In the genomic region with DNA sequence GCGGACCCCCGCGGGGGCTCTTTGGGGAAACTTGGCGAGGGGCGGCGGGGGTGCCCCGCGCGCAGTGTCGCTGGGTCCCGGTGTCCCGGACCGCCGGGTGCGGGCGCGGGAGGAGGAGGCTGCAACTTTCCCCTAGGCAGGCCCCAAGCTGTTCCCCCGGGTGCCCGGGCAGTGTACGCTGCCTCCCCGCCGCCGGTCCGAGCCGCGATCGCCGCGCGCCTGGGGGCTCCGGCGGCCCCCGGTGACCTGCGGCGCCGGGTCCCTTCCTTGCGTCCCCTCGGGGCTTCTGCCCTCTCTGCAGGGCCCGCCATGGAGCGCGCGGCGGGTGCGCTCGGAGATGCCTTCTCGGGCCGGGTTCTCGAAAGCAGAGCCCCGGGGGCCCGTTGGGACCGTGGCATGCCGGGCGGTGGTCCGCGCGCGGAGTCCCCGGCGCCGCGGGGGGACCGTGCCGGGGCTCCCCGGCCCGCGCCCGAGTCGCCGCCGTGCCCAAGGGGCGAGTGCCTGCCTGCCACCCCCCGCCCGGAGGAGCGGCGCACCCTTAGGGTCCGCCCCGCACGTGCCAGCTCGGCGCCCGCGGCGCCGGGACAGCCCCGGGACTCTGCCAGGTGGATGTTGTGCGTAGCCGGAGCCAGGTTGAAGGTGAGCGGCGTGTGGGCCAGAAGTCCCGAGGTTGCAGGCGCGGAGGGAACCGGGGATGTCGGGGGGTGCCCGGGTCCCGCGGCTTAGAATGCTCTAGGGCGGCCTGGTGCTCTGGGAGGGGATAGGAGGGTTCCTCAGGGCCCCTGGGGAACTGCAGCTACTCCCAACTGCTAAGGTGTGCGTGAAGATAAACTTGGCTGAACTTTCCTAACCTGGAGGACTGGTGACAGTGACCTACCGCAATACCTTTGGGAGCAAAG, we compare ENCODE assay signal across 1 cellular context.
TF ChIP-seq lines count a peak whose summit lies in the region.

A gene with protein sequence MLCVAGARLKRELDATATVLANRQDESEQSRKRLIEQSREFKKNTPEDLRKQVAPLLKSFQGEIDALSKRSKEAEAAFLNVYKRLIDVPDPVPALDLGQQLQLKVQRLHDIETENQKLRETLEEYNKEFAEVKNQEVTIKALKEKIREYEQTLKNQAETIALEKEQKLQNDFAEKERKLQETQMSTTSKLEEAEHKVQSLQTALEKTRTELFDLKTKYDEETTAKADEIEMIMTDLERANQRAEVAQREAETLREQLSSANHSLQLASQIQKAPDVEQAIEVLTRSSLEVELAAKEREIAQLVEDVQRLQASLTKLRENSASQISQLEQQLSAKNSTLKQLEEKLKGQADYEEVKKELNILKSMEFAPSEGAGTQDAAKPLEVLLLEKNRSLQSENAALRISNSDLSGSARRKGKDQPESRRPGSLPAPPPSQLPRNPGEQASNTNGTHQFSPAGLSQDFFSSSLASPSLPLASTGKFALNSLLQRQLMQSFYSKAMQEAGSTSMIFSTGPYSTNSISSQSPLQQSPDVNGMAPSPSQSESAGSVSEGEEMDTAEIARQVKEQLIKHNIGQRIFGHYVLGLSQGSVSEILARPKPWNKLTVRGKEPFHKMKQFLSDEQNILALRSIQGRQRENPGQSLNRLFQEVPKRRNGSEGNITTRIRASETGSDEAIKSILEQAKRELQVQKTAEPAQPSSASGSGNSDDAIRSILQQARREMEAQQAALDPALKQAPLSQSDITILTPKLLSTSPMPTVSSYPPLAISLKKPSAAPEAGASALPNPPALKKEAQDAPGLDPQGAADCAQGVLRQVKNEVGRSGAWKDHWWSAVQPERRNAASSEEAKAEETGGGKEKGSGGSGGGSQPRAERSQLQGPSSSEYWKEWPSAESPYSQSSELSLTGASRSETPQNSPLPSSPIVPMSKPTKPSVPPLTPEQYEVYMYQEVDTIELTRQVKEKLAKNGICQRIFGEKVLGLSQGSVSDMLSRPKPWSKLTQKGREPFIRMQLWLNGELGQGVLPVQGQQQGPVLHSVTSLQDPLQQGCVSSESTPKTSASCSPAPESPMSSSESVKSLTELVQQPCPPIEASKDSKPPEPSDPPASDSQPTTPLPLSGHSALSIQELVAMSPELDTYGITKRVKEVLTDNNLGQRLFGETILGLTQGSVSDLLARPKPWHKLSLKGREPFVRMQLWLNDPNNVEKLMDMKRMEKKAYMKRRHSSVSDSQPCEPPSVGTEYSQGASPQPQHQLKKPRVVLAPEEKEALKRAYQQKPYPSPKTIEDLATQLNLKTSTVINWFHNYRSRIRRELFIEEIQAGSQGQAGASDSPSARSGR (N-terminal part only) (plus strand): TSS at position 596 of the 899 bp plus-strand sequence. CDS start 14 bp downstream, at position 610.

TF ChIP-seq in K562, 482 proteins besides CTCF, POLR2A, EP300 and RAD21 (continued from another document):
- TF ChIP-seq, protein P1, sequence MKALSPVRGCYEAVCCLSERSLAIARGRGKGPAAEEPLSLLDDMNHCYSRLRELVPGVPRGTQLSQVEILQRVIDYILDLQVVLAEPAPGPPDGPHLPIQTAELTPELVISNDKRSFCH (CRISPR knock-in tag; IDR thresholded peaks at IDR 0.05), result no peak
- TF ChIP-seq, protein P1 (tag; IDR thresholded peaks at IDR 0.05), result no peak
- peak in 1 of 2 experiments; percentile 49; a peak in 2 of 4 replicates for TF ChIP-seq HDAC1 (IDR thresholded peaks at IDR 0.05)
- TF ChIP-seq, protein P2, sequence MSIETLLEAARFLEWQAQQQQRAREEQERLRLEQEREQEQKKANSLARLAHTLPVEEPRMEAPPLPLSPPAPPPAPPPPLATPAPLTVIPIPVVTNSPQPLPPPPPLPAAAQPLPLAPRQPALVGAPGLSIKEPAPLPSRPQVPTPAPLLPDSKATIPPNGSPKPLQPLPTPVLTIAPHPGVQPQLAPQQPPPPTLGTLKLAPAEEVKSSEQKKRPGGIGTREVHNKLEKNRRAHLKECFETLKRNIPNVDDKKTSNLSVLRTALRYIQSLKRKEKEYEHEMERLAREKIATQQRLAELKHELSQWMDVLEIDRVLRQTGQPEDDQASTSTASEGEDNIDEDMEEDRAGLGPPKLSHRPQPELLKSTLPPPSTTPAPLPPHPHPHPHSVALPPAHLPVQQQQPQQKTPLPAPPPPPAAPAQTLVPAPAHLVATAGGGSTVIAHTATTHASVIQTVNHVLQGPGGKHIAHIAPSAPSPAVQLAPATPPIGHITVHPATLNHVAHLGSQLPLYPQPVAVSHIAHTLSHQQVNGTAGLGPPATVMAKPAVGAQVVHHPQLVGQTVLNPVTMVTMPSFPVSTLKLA (conservative IDR thresholded peaks at IDR 0.05), result peak in 1 of 2 experiments; percentile 39; a peak in 1 of 4 replicates
- TF ChIP-seq NFE2L1 (tag; IDR thresholded peaks at IDR 0.05; ENCODE audit: borderline replicate concordance, low read depth), result no peak
- TF ChIP-seq SETDB1 (IDR thresholded peaks at IDR 0.05; ENCODE audit: low read length), result no peak
- TF ChIP-seq ZNF561 (CRISPR knock-in tag; conservative IDR thresholded peaks at IDR 0.05), result no peak
- TF ChIP-seq, protein P3, sequence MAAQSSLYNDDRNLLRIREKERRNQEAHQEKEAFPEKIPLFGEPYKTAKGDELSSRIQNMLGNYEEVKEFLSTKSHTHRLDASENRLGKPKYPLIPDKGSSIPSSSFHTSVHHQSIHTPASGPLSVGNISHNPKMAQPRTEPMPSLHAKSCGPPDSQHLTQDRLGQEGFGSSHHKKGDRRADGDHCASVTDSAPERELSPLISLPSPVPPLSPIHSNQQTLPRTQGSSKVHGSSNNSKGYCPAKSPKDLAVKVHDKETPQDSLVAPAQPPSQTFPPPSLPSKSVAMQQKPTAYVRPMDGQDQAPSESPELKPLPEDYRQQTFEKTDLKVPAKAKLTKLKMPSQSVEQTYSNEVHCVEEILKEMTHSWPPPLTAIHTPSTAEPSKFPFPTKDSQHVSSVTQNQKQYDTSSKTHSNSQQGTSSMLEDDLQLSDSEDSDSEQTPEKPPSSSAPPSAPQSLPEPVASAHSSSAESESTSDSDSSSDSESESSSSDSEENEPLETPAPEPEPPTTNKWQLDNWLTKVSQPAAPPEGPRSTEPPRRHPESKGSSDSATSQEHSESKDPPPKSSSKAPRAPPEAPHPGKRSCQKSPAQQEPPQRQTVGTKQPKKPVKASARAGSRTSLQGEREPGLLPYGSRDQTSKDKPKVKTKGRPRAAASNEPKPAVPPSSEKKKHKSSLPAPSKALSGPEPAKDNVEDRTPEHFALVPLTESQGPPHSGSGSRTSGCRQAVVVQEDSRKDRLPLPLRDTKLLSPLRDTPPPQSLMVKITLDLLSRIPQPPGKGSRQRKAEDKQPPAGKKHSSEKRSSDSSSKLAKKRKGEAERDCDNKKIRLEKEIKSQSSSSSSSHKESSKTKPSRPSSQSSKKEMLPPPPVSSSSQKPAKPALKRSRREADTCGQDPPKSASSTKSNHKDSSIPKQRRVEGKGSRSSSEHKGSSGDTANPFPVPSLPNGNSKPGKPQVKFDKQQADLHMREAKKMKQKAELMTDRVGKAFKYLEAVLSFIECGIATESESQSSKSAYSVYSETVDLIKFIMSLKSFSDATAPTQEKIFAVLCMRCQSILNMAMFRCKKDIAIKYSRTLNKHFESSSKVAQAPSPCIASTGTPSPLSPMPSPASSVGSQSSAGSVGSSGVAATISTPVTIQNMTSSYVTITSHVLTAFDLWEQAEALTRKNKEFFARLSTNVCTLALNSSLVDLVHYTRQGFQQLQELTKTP (IDR thresholded peaks at IDR 0.05; ENCODE audit: low read depth in 1 of 2, partially characterized antibody in 2 of 2), result no peak
- no peak for TF ChIP-seq ZFP30 (CRISPR knock-in tag; IDR thresholded peaks at IDR 0.05; ENCODE audit: borderline replicate concordance)
- no peak for TF ChIP-seq RFX7 (CRISPR knock-in tag; IDR thresholded peaks at IDR 0.05)
- no peak for TF ChIP-seq ZNF232 (CRISPR knock-in tag; IDR thresholded peaks at IDR 0.05)
- no peak for TF ChIP-seq HEY1 (CRISPR knock-in tag; IDR thresholded peaks at IDR 0.05; ENCODE audit: borderline replicate concordance)
- no peak for TF ChIP-seq MIER1 (IDR thresholded peaks at IDR 0.05; ENCODE audit: low read depth)
- TF ChIP-seq ZBED1 (IDR thresholded peaks at IDR 0.05), result no peak
- TF ChIP-seq SP2 (IDR thresholded peaks at IDR 0.05; ENCODE audit: extremely low read depth, low read depth, low read length, poor library complexity, severe bottlenecking), result no peak
- TF ChIP-seq, protein P4, sequence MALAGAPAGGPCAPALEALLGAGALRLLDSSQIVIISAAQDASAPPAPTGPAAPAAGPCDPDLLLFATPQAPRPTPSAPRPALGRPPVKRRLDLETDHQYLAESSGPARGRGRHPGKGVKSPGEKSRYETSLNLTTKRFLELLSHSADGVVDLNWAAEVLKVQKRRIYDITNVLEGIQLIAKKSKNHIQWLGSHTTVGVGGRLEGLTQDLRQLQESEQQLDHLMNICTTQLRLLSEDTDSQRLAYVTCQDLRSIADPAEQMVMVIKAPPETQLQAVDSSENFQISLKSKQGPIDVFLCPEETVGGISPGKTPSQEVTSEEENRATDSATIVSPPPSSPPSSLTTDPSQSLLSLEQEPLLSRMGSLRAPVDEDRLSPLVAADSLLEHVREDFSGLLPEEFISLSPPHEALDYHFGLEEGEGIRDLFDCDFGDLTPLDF (CRISPR knock-in tag; IDR thresholded peaks at IDR 0.05), result no peak
- TF ChIP-seq TAL1 (IDR thresholded peaks at IDR 0.05), result peak; percentile 37
